3 cellular contexts compared by ENCODE assay signal in genomic region chrX:1349606-1350005, GRCh38. TPM values are rescaled to one million over a fixed set of nuclear protein-coding genes. Genes with fewer than 3 reads are reported as not detected.
"Had no signal": no experiment of that assay in that cellular context is flagged by ENCODE, and none has a peak within 500 bp of the region (broad histone marks: within the 10 kb centered on the region; RNA-seq: fewer than 3 reads in every experiment).

No MANE protein-coding gene starts in this region.

RNA-seq across cellular contexts. Expression of gene IL3RA, which starts 13.0 kb away (rescaled TPM):
- total RNA-seq: mammary epithelial cell, myocyte had no signal
- polyA plus RNA-seq: keratinocyte, mammary epithelial cell had no signal
